7 cellular contexts compared by ENCODE assay signal in genomic region chr11:47143322-47143721, GRCh38. TPM values are rescaled to one million over a fixed set of nuclear protein-coding genes. Genes with fewer than 3 reads are reported as not detected.
DNase-seq lines count a peak whose midpoint lies in the region; ATAC-seq and TF ChIP-seq lines count a peak whose summit lies in the region.

No MANE protein-coding gene starts in this region.

- no peaks in the 10 kb centered on the region for H3K27me3 Mint-ChIP-seq in activated CD4-positive, alpha-beta T cell treated with anti-CD3 and anti-CD28 coated beads for 36 hours

- POLR2A ChIA-PET in activated CD4-positive, alpha-beta T cell treated with anti-CD3 and anti-CD28 coated beads for 36 hours (lab: Charles Lee): no interaction called here

- H3K9me3 Mint-ChIP-seq in activated CD4-positive, alpha-beta T cell treated with anti-CD3 and anti-CD28 coated beads for 36 hours (ENCODE audit: low read depth): no peaks in the 10 kb centered on the region

- H3K27me3 ChIP-seq in left ventricle myocardium inferior (ENCODE audit: low read depth): no peaks in the 10 kb centered on the region

- no peak overlapping the region for H3K4me3 ChIP-seq in left ventricle myocardium inferior

- no peak for ATAC-seq in HG03354 (IDR thresholded peaks at IDR 0.05; ENCODE audit: poor library complexity, severe bottlenecking, unreplicated experiment)
- ATAC-seq in activated CD4-positive, alpha-beta T cell treated with anti-CD3 and anti-CD28 coated beads for 36 hours: no peak

- no peak overlapping the region for H3K4me3 Mint-ChIP-seq in activated CD4-positive, alpha-beta T cell treated with anti-CD3 and anti-CD28 coated beads for 36 hours

- TF ChIP-seq CTCF in VCaP (conservative IDR thresholded peaks at IDR 0.05) (no peak), left ventricle myocardium inferior (IDR thresholded peaks at IDR 0.05; ENCODE audit: borderline replicate concordance) (no peak)

- peak; percentile 59 for DNase-seq in HT1080 (ENCODE audit: low read depth)
- DNase-seq in left ventricle myocardium inferior: peak; percentile 32
- no peak for DNase-seq in substantia nigra (lab: John Stamatoyannopoulos, UW)
- no peak for DNase-seq in activated CD4-positive, alpha-beta T cell treated with anti-CD3 and anti-CD28 coated beads for 36 hours
- DNase-seq in RKO (ENCODE audit: low spot score): no peak

- CTCF ChIA-PET in activated CD4-positive, alpha-beta T cell treated with anti-CD3 and anti-CD28 coated beads for 36 hours (lab: Charles Lee): interaction anchor here (0.9 to 2.1 kb wide), 2 partner anchors 10 to 12 kb away, joined by 3 to 5 read pairs; no protein-coding TSS in a partner anchor

- H3K27ac ChIP-seq in VCaP: peak overlapping the region; percentile 67
- no peak overlapping the region for H3K27ac ChIP-seq in left ventricle myocardium inferior (replicated peaks)
- peak overlapping the region; percentile 42 for H3K27ac ChIP-seq in substantia nigra (ENCODE audit: low read depth, low read length, poor library complexity, severe bottlenecking)

- no peaks in the 10 kb centered on the region for H3K36me3 Mint-ChIP-seq in activated CD4-positive, alpha-beta T cell treated with anti-CD3 and anti-CD28 coated beads for 36 hours (ENCODE audit: low read depth)

- no peaks in the 10 kb centered on the region for H3K9me3 ChIP-seq in left ventricle myocardium inferior (replicated peaks)

- no peaks in the 10 kb centered on the region for H3K4me1 Mint-ChIP-seq in activated CD4-positive, alpha-beta T cell treated with anti-CD3 and anti-CD28 coated beads for 36 hours

- intact Hi-C loops in left ventricle myocardium inferior (cut with micrococcal nuclease): no loop called here
- intact Hi-C loops in activated CD4-positive, alpha-beta T cell treated with anti-CD3 and anti-CD28 coated beads for 36 hours (cut with DNase I, micrococcal nuclease): no loop called here

- peaks cover 12% of the 10 kb centered on the region for H3K4me1 ChIP-seq in left ventricle myocardium inferior

- no peaks in the 10 kb centered on the region for H3K36me3 ChIP-seq in left ventricle myocardium inferior

- no peak overlapping the region for H3K27ac Mint-ChIP-seq in activated CD4-positive, alpha-beta T cell treated with anti-CD3 and anti-CD28 coated beads for 36 hours

RNA-seq across cellular contexts. Expression of gene ARFGAP2, which starts 33.4 kb away (rescaled TPM):
- 66.5 and 78.6 TPM in 2 replicates for total RNA-seq in HT1080 (2014; rRNA removed; shearing (Covaris generic))
- polyA plus RNA-seq in HT1080 (2015; cell fraction: cytosol; rRNA removed): 68.8 and 69.6 TPM in 2 replicates
- polyA plus RNA-seq in HT1080 (2015; cell fraction: nucleus; rRNA removed): 159 and 164 TPM in 2 replicates
- total RNA-seq in left ventricle myocardium inferior: 47.8 TPM
- 10 to 100 TPM; 74.9 to 76.5 TPM for total RNA-seq in activated CD4-positive, alpha-beta T cell treated with anti-CD3 and anti-CD28 coated beads for 36 hours

RNA-seq across cellular contexts. Expression of gene PACSIN3, which starts 42.9 kb away (rescaled TPM):
- 57.4 and 64.6 TPM in 2 replicates for total RNA-seq in HT1080 (2014; rRNA removed; shearing (Covaris generic))
- 36.4 and 38.4 TPM in 2 replicates for polyA plus RNA-seq in HT1080 (2015; cell fraction: cytosol; rRNA removed)
- 26.7 and 33.7 TPM in 2 replicates for polyA plus RNA-seq in HT1080 (2015; cell fraction: nucleus; rRNA removed)
- total RNA-seq in left ventricle myocardium inferior: 198 TPM
- 1 to 10 TPM; 4.1 to 5.9 TPM for total RNA-seq in activated CD4-positive, alpha-beta T cell treated with anti-CD3 and anti-CD28 coated beads for 36 hours

Comparison
In these comparisons a context has a peak if more than half of its experiments do, and no peak if none do; other contexts are left out.
1. DNase-seq: peak in HT1080 (single experiment) and left ventricle myocardium inferior (single experiment); none in substantia nigra (0 of 49), activated CD4-positive, alpha-beta T cell treated with anti-CD3 and anti-CD28 coated beads for 36 hours (single experiment) and RKO (single experiment).